25 cellular contexts compared by ENCODE assay signal in genomic region chr20:22770240-22770800, GRCh38.
A peak's percentile ranks its signal among the peaks of the same experiment; 100 is the strongest.
DNase-seq lines count a peak whose midpoint lies in the region; ATAC-seq and TF ChIP-seq lines count a peak whose summit lies in the region.
"Had no signal": no experiment of that assay in that cellular context is flagged by ENCODE, and none has a peak within 500 bp of the region (broad histone marks: within the 10 kb centered on the region; RNA-seq: fewer than 3 reads in every experiment).

No MANE protein-coding gene starts in this region.

- intact Hi-C loops in Caco-2 (cut with micrococcal nuclease; ENCODE audit: unreplicated experiment): no loop called here

- H3K4me3 Mint-ChIP-seq in Caco-2 (ENCODE audit: unreplicated experiment) (no peak overlapping the region), osteocyte (ENCODE audit: unreplicated experiment) (no peak overlapping the region)
- H3K4me3 Mint-ChIP-seq: CD4-positive, alpha-beta T cell had no signal

- no peak for TF ChIP-seq POLR2A in suprapubic skin (IDR thresholded peaks at IDR 0.05)

- H3K27ac ChIP-seq in RWPE2 (ENCODE audit: poor library complexity, severe bottlenecking): peak overlapping the region; percentile 100
- H3K27ac ChIP-seq in suprapubic skin: no peak overlapping the region
- H3K27ac ChIP-seq: BLaER1 treated with 17β-estradiol and CSF1 and Interleukin-3, amounts not matched to agents 10 nM and 100 nM; HL-60; RWPE1 had no signal

- no TSS peak for BruUV-seq in Caco-2 (replicated peaks; lab: Mats Ljungman, UMichigan)

- DNase-seq in Caco-2 (no peak), RWPE2 (ENCODE audit: low spot score) (no peak), fibroblast of mammary gland (ENCODE audit: low read depth) (peak; percentile 16), osteocyte (ENCODE audit: extremely low spot score, unreplicated experiment) (no peak), H7 (no peak), SK-N-DZ (ENCODE audit: low spot score) (no peak), suprapubic skin (ENCODE audit: low spot score in 2 of 2) (no peak)
- DNase-seq: AML-193; CD4-positive, alpha-beta T cell; DMS53; GDM1; NCI-H1092; NCI-H1417 treated with DMSO at 0.1 percent for 48 hours; NCI-H1694 treated with DMSO at 0.1 percent for 48 hours; NCI-H2081; NCI-H2227 treated with DMSO at 0.1 percent for 48 hours; NCI-H526 treated with DMSO at 0.1 percent for 48 hours; SIG-M5; SK-N-SH had no signal

- no peak for TF ChIP-seq EP300 in suprapubic skin (IDR thresholded peaks at IDR 0.05)

- H3K9me3 Mint-ChIP-seq in Caco-2 (ENCODE audit: unreplicated experiment) (peaks cover 17% of the 10 kb centered on the region), osteocyte (ENCODE audit: unreplicated experiment) (no peaks in the 10 kb centered on the region)

- H3K27me3 ChIP-seq in Caco-2 (replicated peaks; ENCODE audit: control insufficient read depth, insufficient read depth, low read length) (no peaks in the 10 kb centered on the region), RWPE2 (ENCODE audit: insufficient read depth, poor library complexity, severe bottlenecking) (no peaks in the 10 kb centered on the region), H7 (ENCODE audit: control insufficient read depth, insufficient read depth, low read length) (no peaks in the 10 kb centered on the region), suprapubic skin (peaks cover 4% of the 10 kb centered on the region)
- H3K27me3 ChIP-seq: BLaER1 treated with 17β-estradiol and CSF1 and Interleukin-3, amounts not matched to agents 10 nM and 100 nM had no signal

- H3K36me3 Mint-ChIP-seq in Caco-2 (ENCODE audit: insufficient read depth, unreplicated experiment): peaks cover 11% of the 10 kb centered on the region
- no peaks in the 10 kb centered on the region for H3K36me3 Mint-ChIP-seq in osteocyte (ENCODE audit: unreplicated experiment)

- no peak for ATAC-seq in RWPE2 (ENCODE audit: low read depth)
- ATAC-seq in GM19463 (IDR thresholded peaks at IDR 0.05; ENCODE audit: unreplicated experiment): no peak
- ATAC-seq: GM12878, Panc1 had no signal

- H3K9me3 ChIP-seq in Caco-2: 0 out of 2 replicates have a peak, but pooled peaks cover 7% of the 10 kb centered on the region
- no peaks in the 10 kb centered on the region for H3K9me3 ChIP-seq in RWPE2 (ENCODE audit: severe bottlenecking)
- no peaks in the 10 kb centered on the region for H3K9me3 ChIP-seq in suprapubic skin
- H3K9me3 ChIP-seq: BLaER1 treated with 17β-estradiol and CSF1 and Interleukin-3, amounts not matched to agents 10 nM and 100 nM; SK-N-SH had no signal

- CTCF ChIA-PET in Caco-2 (lab: Charles Lee): no interaction called here

- no peaks in the 10 kb centered on the region for H3K27me3 Mint-ChIP-seq in Caco-2 (ENCODE audit: insufficient read depth, unreplicated experiment)
- H3K27me3 Mint-ChIP-seq in osteocyte (ENCODE audit: unreplicated experiment): no peaks in the 10 kb centered on the region

- H3K27ac Mint-ChIP-seq in Caco-2 (ENCODE audit: unreplicated experiment) (peak overlapping the region; percentile 27), osteocyte (ENCODE audit: unreplicated experiment) (peak overlapping the region; percentile 56)
- H3K27ac Mint-ChIP-seq: CD4-positive, alpha-beta T cell had no signal

- POLR2A ChIA-PET in Caco-2 (lab: Charles Lee): no interaction called here

- TF ChIP-seq CTCF in Caco-2 (IDR thresholded peaks at IDR 0.05; ENCODE audit: insufficient read depth in 1 of 2, low read depth in 1 of 2, low read length in 1 of 2, severe bottlenecking in 1 of 2, unreplicated experiment in 1 of 2): no peak
- TF ChIP-seq CTCF in RWPE2 (IDR thresholded peaks at IDR 0.05; ENCODE audit: poor library complexity, severe bottlenecking): no peak
- TF ChIP-seq CTCF in fibroblast of mammary gland (conservative IDR thresholded peaks at IDR 0.05; ENCODE audit: control insufficient read depth, insufficient read depth, low read depth, low read length): no peak
- TF ChIP-seq CTCF in osteocyte (IDR thresholded peaks at IDR 0.05): no peak
- TF ChIP-seq CTCF in suprapubic skin (IDR thresholded peaks at IDR 0.05): no peak

- H3K4me3 ChIP-seq in Caco-2 (ENCODE audit: low read depth, low read length) (no peak overlapping the region), RWPE2 (ENCODE audit: severe bottlenecking) (no peak overlapping the region), fibroblast of mammary gland (ENCODE audit: control insufficient read depth, low read depth, low read length) (no peak overlapping the region), H7 (ENCODE audit: insufficient read depth, low read depth, low read length) (no peak overlapping the region), suprapubic skin (no peak overlapping the region)
- H3K4me3 ChIP-seq: BLaER1 treated with 17β-estradiol and CSF1 and Interleukin-3, amounts not matched to agents 10 nM and 100 nM; GM12878 had no signal

- H3K4me1 ChIP-seq in Caco-2 (peaks cover 78% of the 10 kb centered on the region), RWPE2 (ENCODE audit: insufficient read depth, poor library complexity, severe bottlenecking) (peaks cover 32% of the 10 kb centered on the region), suprapubic skin (no peaks in the 10 kb centered on the region)
- H3K4me1 ChIP-seq: BLaER1 treated with 17β-estradiol and CSF1 and Interleukin-3, amounts not matched to agents 10 nM and 100 nM had no signal

- H3K4me1 Mint-ChIP-seq in Caco-2 (ENCODE audit: low read depth, unreplicated experiment) (peaks cover 73% of the 10 kb centered on the region), osteocyte (ENCODE audit: unreplicated experiment) (peaks cover 52% of the 10 kb centered on the region)

- H3K36me3 ChIP-seq in Caco-2 (ENCODE audit: control insufficient read depth, insufficient read depth, low read length): no peaks in the 10 kb centered on the region
- H3K36me3 ChIP-seq in RWPE2 (ENCODE audit: low read depth): no peaks in the 10 kb centered on the region
- H3K36me3 ChIP-seq in H7 (replicated peaks; ENCODE audit: control insufficient read depth, insufficient read depth, low read length): no peaks in the 10 kb centered on the region
- no peaks in the 10 kb centered on the region for H3K36me3 ChIP-seq in suprapubic skin
- H3K36me3 ChIP-seq: BLaER1 treated with 17β-estradiol and CSF1 and Interleukin-3, amounts not matched to agents 10 nM and 100 nM had no signal
